Comparison of ENCODE assay signal across 14 cellular contexts in genomic region chr4:8005814-8006215, GRCh38.
DNase-seq lines count a peak whose midpoint lies in the region; TF ChIP-seq lines count a peak whose summit lies in the region.
"Had no signal": no experiment of that assay in that cellular context is flagged by ENCODE, and none has a peak within 500 bp of the region (broad histone marks: within the 10 kb centered on the region; RNA-seq: fewer than 3 reads in every experiment).

No MANE protein-coding gene starts in this region.

- peaks cover 16% of the 10 kb centered on the region for H3K9me3 Mint-ChIP-seq in glutamatergic neuron (ENCODE audit: unreplicated experiment)
- H3K9me3 Mint-ChIP-seq in activated T-helper 2 cell treated with anti-CD3 and anti-CD28 coated beads, Interferon-gamma antibody, Interleukin-2, Interleukin-4, amounts not matched to agents 10 μg/mL and 5 μg/mL and 100 μg/mL, durations not matched to agents 14 hours and 24 hours and 36 hours = no peaks in the 10 kb centered on the region
- H3K9me3 Mint-ChIP-seq: CD4-positive, CD25-positive, alpha-beta regulatory T cell had no signal

- H3K4me1 Mint-ChIP-seq in glutamatergic neuron (ENCODE audit: low read depth, unreplicated experiment) = peaks cover 32% of the 10 kb centered on the region
- H3K4me1 Mint-ChIP-seq in activated T-helper 2 cell treated with anti-CD3 and anti-CD28 coated beads, Interferon-gamma antibody, Interleukin-2, Interleukin-4, amounts not matched to agents 10 μg/mL and 5 μg/mL and 100 μg/mL, durations not matched to agents 14 hours and 24 hours and 36 hours (ENCODE audit: low read depth) = no peaks in the 10 kb centered on the region
- H3K4me1 Mint-ChIP-seq: CD4-positive, CD25-positive, alpha-beta regulatory T cell had no signal

- H3K79me2 ChIP-seq in mammary epithelial cell (ENCODE audit: insufficient read depth, low read length) = no peaks in the 10 kb centered on the region

- no peaks in the 10 kb centered on the region for H3K36me3 ChIP-seq in mammary epithelial cell (ENCODE audit: insufficient read depth, low read length)
- H3K36me3 ChIP-seq: BLaER1 treated with 17β-estradiol and CSF1 and Interleukin-3, amounts not matched to agents 10 nM and 100 nM had no signal

- BruUV-seq in mammary epithelial cell (replicated peaks; lab: Mats Ljungman, UMichigan) = no TSS peak

- H2AFZ ChIP-seq in mammary epithelial cell (ENCODE audit: low read depth, low read length) = no peak overlapping the region

- dilution Hi-C loops in mammary epithelial cell (cut with HindIII; ENCODE audit: low sequenced_read_pairs) = loop anchor here (5.0 kb wide), 4 partner anchors 56 to 784 kb away; no protein-coding TSS in a partner anchor

- no peak overlapping the region for H3K4me3 ChIP-seq in mammary epithelial cell (replicated peaks in 1 of 3; ENCODE audit: insufficient read depth in 1 of 3, low read depth in 2 of 3, low read length in 3 of 3)
- H3K4me3 ChIP-seq: BLaER1 treated with 17β-estradiol and CSF1 and Interleukin-3, amounts not matched to agents 10 nM and 100 nM had no signal

- no peak overlapping the region for H3K27ac ChIP-seq in mammary epithelial cell (ENCODE audit: insufficient read depth, low read depth, low read length)
- H3K27ac ChIP-seq: BLaER1 treated with 17β-estradiol and CSF1 and Interleukin-3, amounts not matched to agents 10 nM and 100 nM; HL-60 had no signal

- H3K4me3 Mint-ChIP-seq in glutamatergic neuron (ENCODE audit: unreplicated experiment) = peak overlapping the region; percentile 46
- no peak overlapping the region for H3K4me3 Mint-ChIP-seq in activated T-helper 2 cell treated with anti-CD3 and anti-CD28 coated beads, Interferon-gamma antibody, Interleukin-2, Interleukin-4, amounts not matched to agents 10 μg/mL and 5 μg/mL and 100 μg/mL, durations not matched to agents 14 hours and 24 hours and 36 hours (ENCODE audit: low read depth)
- H3K4me3 Mint-ChIP-seq: CD4-positive, CD25-positive, alpha-beta regulatory T cell had no signal

- no peak overlapping the region for H3K9ac ChIP-seq in mammary epithelial cell (ENCODE audit: insufficient read depth, low read length)
- H3K9ac ChIP-seq: BLaER1 treated with 17β-estradiol and CSF1 and Interleukin-3, amounts not matched to agents 10 nM and 100 nM had no signal

- no peaks in the 10 kb centered on the region for H3K4me1 ChIP-seq in mammary epithelial cell (ENCODE audit: insufficient read depth, low read length)

- intact Hi-C loops in activated T-helper 2 cell treated with anti-CD3 and anti-CD28 coated beads, Interferon-gamma antibody, Interleukin-2, Interleukin-4, amounts not matched to agents 10 μg/mL and 5 μg/mL and 100 μg/mL, durations not matched to agents 14 hours and 24 hours and 36 hours (cut with micrococcal nuclease) = no loop called here
- intact Hi-C loops in mammary epithelial cell (cut with micrococcal nuclease) = no loop called here

- no peaks in the 10 kb centered on the region for H3K27me3 ChIP-seq in mammary epithelial cell (ENCODE audit: insufficient read depth, low read length)
- H3K27me3 ChIP-seq: BLaER1 treated with 17β-estradiol and CSF1 and Interleukin-3, amounts not matched to agents 10 nM and 100 nM had no signal

- TF ChIP-seq CTCF in glutamatergic neuron (IDR thresholded peaks at IDR 0.05; ENCODE audit: partially characterized antibody, unreplicated experiment) (no peak), mammary epithelial cell (conservative IDR thresholded peaks at IDR 0.05 in 1 of 2, IDR thresholded peaks at IDR 0.05 in 1 of 2; ENCODE audit: extremely low read depth in 1 of 2, insufficient read depth in 1 of 2, low read depth in 1 of 2, low read length in 2 of 2) (no peak)

- no peaks in the 10 kb centered on the region for H4K20me1 ChIP-seq in mammary epithelial cell (ENCODE audit: insufficient read depth, low read length)

- no peaks in the 10 kb centered on the region for H3K36me3 Mint-ChIP-seq in glutamatergic neuron (ENCODE audit: unreplicated experiment)
- no peaks in the 10 kb centered on the region for H3K36me3 Mint-ChIP-seq in activated T-helper 2 cell treated with anti-CD3 and anti-CD28 coated beads, Interferon-gamma antibody, Interleukin-2, Interleukin-4, amounts not matched to agents 10 μg/mL and 5 μg/mL and 100 μg/mL, durations not matched to agents 14 hours and 24 hours and 36 hours (ENCODE audit: low read depth)

- DNase-seq in NCI-H82 (lab: John Stamatoyannopoulos, UW) (peak; percentile 10), NCI-H82 treated with DMSO at 0.1 percent for 48 hours (lab: John Stamatoyannopoulos, UW; ENCODE audit: unreplicated experiment) (no peak), NCI-H524 (lab: John Stamatoyannopoulos, UW) (peak; percentile 62 to 79), glutamatergic neuron (peak; percentile 61), retina (peak; percentile 51), mammary epithelial cell (no peak), GF-D8 (lab: John Stamatoyannopoulos, UW) (no peak)
- no peak for DNase-seq in activated T-helper 2 cell treated with anti-CD3 and anti-CD28 coated beads, Interferon-gamma antibody, Interleukin-2, Interleukin-4, amounts not matched to agents 10 μg/mL and 5 μg/mL and 100 μg/mL, durations not matched to agents 14 hours and 24 hours and 36 hours (ENCODE audit: low spot score)
- DNase-seq: 8988T; AML-193; CD4-positive, CD25-positive, alpha-beta regulatory T cell; DMS53 had no signal

- in situ Hi-C loops in mammary epithelial cell (cut with MboI; ENCODE audit: low sequenced_read_pairs in 2 of 2) = no loop called here

- H3K4me2 ChIP-seq in mammary epithelial cell (ENCODE audit: insufficient read depth, low read depth, low read length) = no peak overlapping the region

- 80% methylated on average over 5 of the region's 10 CpGs for WGBS in mammary epithelial cell (ENCODE audit: low coverage, missing lambda C conversion rate)

- CTCF ChIA-PET in mammary epithelial cell (lab: Charles Lee; ENCODE audit: low non-redundant PET) = no interaction called here

- no peaks in the 10 kb centered on the region for H3K9me3 ChIP-seq in mammary epithelial cell (replicated peaks; ENCODE audit: insufficient read depth, low read length)
- H3K9me3 ChIP-seq: BLaER1 treated with 17β-estradiol and CSF1 and Interleukin-3, amounts not matched to agents 10 nM and 100 nM had no signal

- peaks cover 9% of the 10 kb centered on the region for H3K27me3 Mint-ChIP-seq in glutamatergic neuron (ENCODE audit: unreplicated experiment)
- H3K27me3 Mint-ChIP-seq in activated T-helper 2 cell treated with anti-CD3 and anti-CD28 coated beads, Interferon-gamma antibody, Interleukin-2, Interleukin-4, amounts not matched to agents 10 μg/mL and 5 μg/mL and 100 μg/mL, durations not matched to agents 14 hours and 24 hours and 36 hours (ENCODE audit: low read depth) = no peaks in the 10 kb centered on the region
- H3K27me3 Mint-ChIP-seq: CD4-positive, CD25-positive, alpha-beta regulatory T cell had no signal

- no peak overlapping the region for H3K27ac Mint-ChIP-seq in glutamatergic neuron (ENCODE audit: unreplicated experiment)
- no peak overlapping the region for H3K27ac Mint-ChIP-seq in activated T-helper 2 cell treated with anti-CD3 and anti-CD28 coated beads, Interferon-gamma antibody, Interleukin-2, Interleukin-4, amounts not matched to agents 10 μg/mL and 5 μg/mL and 100 μg/mL, durations not matched to agents 14 hours and 24 hours and 36 hours
- H3K27ac Mint-ChIP-seq: CD4-positive, CD25-positive, alpha-beta regulatory T cell had no signal

Comparison
In these comparisons a context has a peak if more than half of its experiments do, and no peak if none do; other contexts are left out.
1. DNase-seq: peak in NCI-H82 (single experiment), NCI-H524 (2 of 2), glutamatergic neuron (single experiment) and retina (single experiment); none in NCI-H82 treated with DMSO at 0.1 percent for 48 hours (single experiment), activated T-helper 2 cell treated with anti-CD3 and anti-CD28 coated beads, Interferon-gamma antibody, Interleukin-2, Interleukin-4, amounts not matched to agents 10 μg/mL and 5 μg/mL and 100 μg/mL, durations not matched to agents 14 hours and 24 hours and 36 hours (single experiment), mammary epithelial cell (single experiment) and GF-D8 (single experiment).